10 cellular contexts compared by ENCODE assay signal in the genomic region with DNA sequence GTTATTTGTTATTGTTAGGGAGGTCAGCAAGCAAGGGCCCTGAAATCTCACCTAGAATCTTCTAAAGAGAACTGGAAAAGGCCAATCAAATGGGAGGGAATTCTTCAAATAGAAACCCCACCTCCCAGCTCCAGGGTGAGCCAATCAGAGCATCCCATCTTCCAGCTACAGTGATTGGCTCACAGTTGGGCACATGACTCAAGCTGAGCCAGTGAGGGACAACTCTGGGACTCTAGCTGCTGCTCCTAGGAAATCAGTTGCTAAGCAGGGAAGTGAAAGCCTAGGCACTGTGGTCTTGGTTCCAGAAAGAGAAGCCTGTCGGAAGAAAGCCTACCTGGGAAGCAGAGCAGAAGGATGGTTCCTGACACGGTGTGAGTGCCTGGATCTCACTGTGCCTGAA. TPM values are rescaled to one million over a fixed set of nuclear protein-coding genes. Genes with fewer than 3 reads are reported as not detected.
DNase-seq lines count a peak whose midpoint lies in the region; ATAC-seq and TF ChIP-seq lines count a peak whose summit lies in the region.
"Had no signal": no experiment of that assay in that cellular context is flagged by ENCODE, and none has a peak within 500 bp of the region (broad histone marks: within the 10 kb centered on the region; RNA-seq: fewer than 3 reads in every experiment).

No MANE protein-coding gene starts in this region.

- CTCF ChIA-PET in activated naive CD4-positive, alpha-beta T cell treated with anti-CD3 and anti-CD28 coated beads for 36 hours (lab: Charles Lee): interaction anchor here (0.6 kb wide), 1 partner anchor 12 kb away, joined by 3 read pairs; no protein-coding TSS in a partner anchor

- no peaks in the 10 kb centered on the region for H3K27me3 ChIP-seq in SU-DHL-6 (ENCODE audit: low read length)

- no peaks in the 10 kb centered on the region for H3K36me3 ChIP-seq in SU-DHL-6 (ENCODE audit: low read length)
- H3K36me3 ChIP-seq: cardiac muscle cell had no signal

- H2AFZ ChIP-seq in SU-DHL-6 (ENCODE audit: low read depth, low read length, severe bottlenecking): peak overlapping the region; percentile 58

- no peaks in the 10 kb centered on the region for H3K9me2 ChIP-seq in SU-DHL-6 (replicated peaks; ENCODE audit: insufficient read depth, low read length)

- no peak overlapping the region for H3K4me3 Mint-ChIP-seq in activated naive CD4-positive, alpha-beta T cell treated with anti-CD3 and anti-CD28 coated beads for 36 hours

- H3K9me3 ChIP-seq in SU-DHL-6 (ENCODE audit: insufficient read depth, low read length): no peaks in the 10 kb centered on the region

- peaks cover 9% of the 10 kb centered on the region for H3K4me1 Mint-ChIP-seq in activated naive CD4-positive, alpha-beta T cell treated with anti-CD3 and anti-CD28 coated beads for 36 hours (ENCODE audit: low read depth)

- peaks cover 56% of the 10 kb centered on the region for H3K27me3 Mint-ChIP-seq in activated naive CD4-positive, alpha-beta T cell treated with anti-CD3 and anti-CD28 coated beads for 36 hours (ENCODE audit: low read depth)

- no peaks in the 10 kb centered on the region for H3F3A ChIP-seq in SU-DHL-6 (ENCODE audit: insufficient read depth)

- H3K27ac Mint-ChIP-seq in activated naive CD4-positive, alpha-beta T cell treated with anti-CD3 and anti-CD28 coated beads for 36 hours: no peak overlapping the region

- DNase-seq in Daoy (ENCODE audit: low read depth) (peak; percentile 56), kidney tubule cell (ENCODE audit: low spot score) (peak; percentile 37), HK-2 (ENCODE audit: unreplicated experiment) (no peak)
- peak; percentile 74 for DNase-seq in Jurkat, Clone E6-1 (ENCODE audit: low read depth, low spot score)
- no peak for DNase-seq in stimulated activated CD4-positive, alpha-beta T cell treated with anti-CD3 and anti-CD28 coated beads, Interleukin-12 subunit alpha, Interleukin-12 subunit beta, amount 100 ng/mL, for 4 hours
- DNase-seq in activated naive CD4-positive, alpha-beta T cell treated with anti-CD3 and anti-CD28 coated beads for 36 hours: no peak
- DNase-seq: naive B cell had no signal

- no peaks in the 10 kb centered on the region for H3K9me3 Mint-ChIP-seq in activated naive CD4-positive, alpha-beta T cell treated with anti-CD3 and anti-CD28 coated beads for 36 hours

- H3K9ac ChIP-seq in SU-DHL-6 (ENCODE audit: low read length): no peak overlapping the region

- ATAC-seq in GM19463 (IDR thresholded peaks at IDR 0.05; ENCODE audit: unreplicated experiment): no peak

- no peaks in the 10 kb centered on the region for H3K36me3 Mint-ChIP-seq in activated naive CD4-positive, alpha-beta T cell treated with anti-CD3 and anti-CD28 coated beads for 36 hours (ENCODE audit: low read depth)

- H3K79me2 ChIP-seq in SU-DHL-6 (ENCODE audit: insufficient read depth, low read length): no peaks in the 10 kb centered on the region

- no peak for TF ChIP-seq CTCF in SU-DHL-6 (IDR thresholded peaks at IDR 0.05; ENCODE audit: insufficient read depth, low read length, poor library complexity, severe bottlenecking)

- H4K20me1 ChIP-seq in SU-DHL-6 (ENCODE audit: low read depth, low read length): no peaks in the 10 kb centered on the region

- H3K4me3 ChIP-seq in Jurkat, Clone E6-1 (ENCODE audit: low read length): no peak overlapping the region
- no peak overlapping the region for H3K4me3 ChIP-seq in SU-DHL-6 (ENCODE audit: insufficient read depth, low read length, poor library complexity, severe bottlenecking)
- H3K4me3 ChIP-seq: cardiac muscle cell had no signal

- intact Hi-C loops in activated naive CD4-positive, alpha-beta T cell treated with anti-CD3 and anti-CD28 coated beads for 36 hours (cut with micrococcal nuclease): no loop called here

- H3K27ac ChIP-seq in SU-DHL-6 (ENCODE audit: low read depth, low read length): no peak overlapping the region
- H3K27ac ChIP-seq: cardiac muscle cell had no signal

- no peak overlapping the region for H3K4me2 ChIP-seq in SU-DHL-6 (ENCODE audit: low read depth, low read length, poor library complexity, severe bottlenecking)

RNA-seq across cellular contexts. Expression of a gene that starts 13.4 kb away (rescaled TPM):
- total RNA-seq in Daoy (2014; rRNA removed; shearing (Covaris generic)): not detected in 2 replicates
- polyA plus RNA-seq in Jurkat, Clone E6-1 (2012; ENCODE audit: insufficient read depth, insufficient read length): not detected
- not detected for total RNA-seq in activated naive CD4-positive, alpha-beta T cell treated with anti-CD3 and anti-CD28 coated beads for 36 hours

RNA-seq across cellular contexts. Expression of a gene that starts 48.0 kb away (rescaled TPM):
- 0.06 TPM in 1 of 2 replicates, not detected in the other for total RNA-seq in Daoy (2014; rRNA removed; shearing (Covaris generic))
- polyA plus RNA-seq in Jurkat, Clone E6-1 (2012; ENCODE audit: insufficient read depth, insufficient read length): not detected
- total RNA-seq in activated naive CD4-positive, alpha-beta T cell treated with anti-CD3 and anti-CD28 coated beads for 36 hours: not detected
- polyA plus RNA-seq: cardiac muscle cell had no signal

RNA-seq across cellular contexts. Expression of a gene that starts 56.5 kb away (rescaled TPM):
- 25.1 and 31.3 TPM in 2 replicates for total RNA-seq in Daoy (2014; rRNA removed; shearing (Covaris generic))
- polyA plus RNA-seq in Jurkat, Clone E6-1 (2012; ENCODE audit: insufficient read depth, insufficient read length): 45.3 TPM
- 10 to 100 TPM; 32.4 to 34.2 TPM for total RNA-seq in activated naive CD4-positive, alpha-beta T cell treated with anti-CD3 and anti-CD28 coated beads for 36 hours

Comparison
In these comparisons a context has a peak if more than half of its experiments do, and no peak if none do; other contexts are left out.
1. DNase-seq: peak in Daoy (single experiment), Jurkat, Clone E6-1 (single experiment) and kidney tubule cell (single experiment); none in HK-2 (single experiment), stimulated activated CD4-positive, alpha-beta T cell treated with anti-CD3 and anti-CD28 coated beads, Interleukin-12 subunit alpha, Interleukin-12 subunit beta, amount 100 ng/mL, for 4 hours (single experiment) and activated naive CD4-positive, alpha-beta T cell treated with anti-CD3 and anti-CD28 coated beads for 36 hours (single experiment).